ENCODE assay signal across 8 cellular contexts in genomic region chr11:36376315-36376887, GRCh38.
DNase-seq lines count a peak whose midpoint lies in the region; ATAC-seq and TF ChIP-seq lines count a peak whose summit lies in the region.

No MANE protein-coding gene starts in this region.

- WGBS in esophagus, 2 donors, result 0 to 1% methylated on average over 46 of the region's 46 CpGs

- DNase-seq in DMS53 (lab: John Stamatoyannopoulos, UW) (peak; percentile 12), DMS53 treated with DMSO at 0.1 percent for 48 hours (lab: John Stamatoyannopoulos, UW; ENCODE audit: unreplicated experiment) (no peak), myocyte (ENCODE audit: low read depth) (peak; percentile 45), NCI-H524 treated with DMSO at 0.1 percent for 48 hours (lab: John Stamatoyannopoulos, UW) (no peak), activated gamma-delta T cell (lab: John Stamatoyannopoulos, UW) (no peak)

- H3K4me1 ChIP-seq in esophagus (ENCODE audit: control insufficient read depth in 2 of 2, insufficient read depth in 2 of 2, low read length in 1 of 2), result peaks cover 3 to 4% of the 10 kb centered on the region in 2 donors

- ATAC-seq in SK-N-SH treated with all-trans-retinoic acid at 6 μM for 48 hours (peak; percentile 45), HG03571 (IDR thresholded peaks at IDR 0.05; ENCODE audit: unreplicated experiment) (no peak)

- H3K9me3 ChIP-seq in esophagus (ENCODE audit: control insufficient read depth in 2 of 2, insufficient read depth in 1 of 2, low read depth in 1 of 2, low read length in 1 of 2), result no peaks in the 10 kb centered on the region

- H3K4me3 ChIP-seq in esophagus (ENCODE audit: low read depth in 1 of 2, low read length in 2 of 2), result peak overlapping the region; percentile 55 to 59

- H3K27ac ChIP-seq in esophagus (ENCODE audit: low read depth in 2 of 2, low read length in 1 of 2), result peak overlapping the region in 1 of 2 donors; percentile 13

- peaks cover 0 to 4% of the 10 kb centered on the region in 2 donors for H3K27me3 ChIP-seq in esophagus (ENCODE audit: control insufficient read depth in 1 of 2, insufficient read depth in 2 of 2, low read length in 2 of 2)

- no peaks in the 10 kb centered on the region for H3K36me3 ChIP-seq in esophagus (ENCODE audit: control insufficient read depth in 2 of 2, insufficient read depth in 2 of 2, low read length in 1 of 2)

TF ChIP-seq in SK-N-SH treated with all-trans-retinoic acid at 6 μM for 48 hours, 23 proteins besides CTCF, POLR2A, EP300 and RAD21:
- TF ChIP-seq TOX (CRISPR knock-in tag; IDR thresholded peaks at IDR 0.05; ENCODE audit: borderline replicate concordance) (no peak), CSDC2 (CRISPR knock-in tag; IDR thresholded peaks at IDR 0.05) (no peak), ZNF70 (CRISPR knock-in tag; IDR thresholded peaks at IDR 0.05) (no peak), PPARA (CRISPR knock-in tag; IDR thresholded peaks at IDR 0.05; ENCODE audit: borderline replicate concordance) (no peak), CREB5 (CRISPR knock-in tag; IDR thresholded peaks at IDR 0.05; ENCODE audit: low read depth) (no peak), ARNTL (CRISPR knock-in tag; IDR thresholded peaks at IDR 0.05; ENCODE audit: borderline replicate concordance, low read depth) (no peak), ZFP30 (CRISPR knock-in tag; IDR thresholded peaks at IDR 0.05) (no peak), TCF4 (CRISPR knock-in tag; IDR thresholded peaks at IDR 0.05; ENCODE audit: borderline replicate concordance) (no peak), RARB (CRISPR knock-in tag; IDR thresholded peaks at IDR 0.05) (no peak), GLIS3 (CRISPR knock-in tag; IDR thresholded peaks at IDR 0.05) (no peak), ZNF565 (CRISPR knock-in tag; conservative IDR thresholded peaks at IDR 0.05; ENCODE audit: low read depth) (no peak), BACH2 (CRISPR knock-in tag; IDR thresholded peaks at IDR 0.05; ENCODE audit: borderline replicate concordance) (no peak), TSHZ2 (CRISPR knock-in tag; IDR thresholded peaks at IDR 0.05) (no peak), ZNF8 (CRISPR knock-in tag; IDR thresholded peaks at IDR 0.05) (no peak), ZC3H10 (CRISPR knock-in tag; IDR thresholded peaks at IDR 0.05) (no peak), SNAI2 (CRISPR knock-in tag; IDR thresholded peaks at IDR 0.05) (no peak), CSRNP3 (CRISPR knock-in tag; IDR thresholded peaks at IDR 0.05) (no peak)

Comparison
In these comparisons a context has a peak if more than half of its experiments do, and no peak if none do; other contexts are left out.
1. DNase-seq: peak in DMS53 (single experiment) and myocyte (single experiment); none in DMS53 treated with DMSO at 0.1 percent for 48 hours (single experiment), NCI-H524 treated with DMSO at 0.1 percent for 48 hours (single experiment) and activated gamma-delta T cell (single experiment).